Comparison of ENCODE assay signal across 8 cellular contexts in the genomic region with DNA sequence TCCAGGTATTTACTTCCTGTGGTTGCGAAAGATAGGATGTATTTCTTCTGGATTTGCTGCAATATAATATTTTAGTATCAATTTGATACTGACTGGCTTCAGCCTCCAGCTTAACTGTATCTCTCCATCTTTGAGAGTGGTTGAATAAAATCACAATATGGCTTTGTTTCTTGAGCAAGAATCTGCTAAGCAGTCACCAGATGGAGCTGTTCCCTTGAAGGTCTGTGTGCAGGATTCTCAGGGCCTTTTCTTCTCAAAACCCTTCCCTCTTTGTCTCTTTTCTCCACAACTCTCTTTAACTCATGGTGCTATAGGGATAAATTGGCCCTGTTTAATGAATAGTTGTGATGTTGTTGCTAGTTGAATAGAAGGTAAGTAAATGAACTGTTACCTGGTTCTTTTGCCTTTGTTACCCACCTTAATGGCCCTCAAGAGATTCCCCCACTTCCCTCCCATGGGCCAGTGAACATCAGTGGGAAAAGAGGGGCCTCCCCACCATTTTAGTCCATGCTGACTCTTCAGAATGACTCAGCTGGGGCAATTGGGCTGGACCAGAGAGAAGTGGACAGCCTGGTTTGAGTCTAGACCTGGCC. TPM values are rescaled to one million over a fixed set of nuclear protein-coding genes. Genes with fewer than 3 reads are reported as not detected.
A peak's percentile ranks its signal among the peaks of the same experiment; 100 is the strongest.
DNase-seq lines count a peak whose midpoint lies in the region; ATAC-seq and TF ChIP-seq lines count a peak whose summit lies in the region.

No MANE protein-coding gene starts in this region.

- H3K36me3 ChIP-seq in NT2/D1 (ENCODE audit: insufficient read depth, insufficient read length, low read length) (no peaks in the 10 kb centered on the region), colonic mucosa (no peaks in the 10 kb centered on the region)

- no peak overlapping the region for H3K9ac ChIP-seq in NT2/D1 (ENCODE audit: insufficient read length, low read depth)
- H3K9ac ChIP-seq in colonic mucosa (ENCODE audit: low read depth in 2 of 2, low read length in 2 of 2): no peak overlapping the region

- H3K27ac Mint-ChIP-seq in HFFc6: no peak overlapping the region
- H3K27ac Mint-ChIP-seq in activated T-helper 17 cell treated with anti-CD3 and anti-CD28 coated beads, Interleukin-2, amount 50 U/mL, for 72 hours: no peak overlapping the region

- no peaks in the 10 kb centered on the region for H3K9me3 Mint-ChIP-seq in HFFc6
- no peaks in the 10 kb centered on the region for H3K9me3 Mint-ChIP-seq in activated T-helper 17 cell treated with anti-CD3 and anti-CD28 coated beads, Interleukin-2, amount 50 U/mL, for 72 hours

- ATAC-seq in sciatic nerve: no peak
- no peak for ATAC-seq in activated T-helper 17 cell treated with anti-CD3 and anti-CD28 coated beads, Interleukin-2, amount 50 U/mL, for 72 hours (replicated peaks)

- no peaks in the 10 kb centered on the region for H3K36me3 Mint-ChIP-seq in HFFc6 (ENCODE audit: low read depth)
- no peaks in the 10 kb centered on the region for H3K36me3 Mint-ChIP-seq in activated T-helper 17 cell treated with anti-CD3 and anti-CD28 coated beads, Interleukin-2, amount 50 U/mL, for 72 hours (ENCODE audit: low read depth)

- H3K4me1 Mint-ChIP-seq in HFFc6 (ENCODE audit: low read depth): peaks cover 11% of the 10 kb centered on the region; the same call in 1 of the 2 replicates
- H3K4me1 Mint-ChIP-seq in activated T-helper 17 cell treated with anti-CD3 and anti-CD28 coated beads, Interleukin-2, amount 50 U/mL, for 72 hours: peaks cover 5% of the 10 kb centered on the region

- H3K9me3 ChIP-seq in NT2/D1 (ENCODE audit: insufficient read depth, low read length) (no peaks in the 10 kb centered on the region), colonic mucosa (no peaks in the 10 kb centered on the region)

- intact Hi-C loops in colonic mucosa (cut with DNase I): loop anchor here (2.0 to 5.0 kb wide), 2 partner anchors 130 to 282 kb away; no protein-coding TSS in a partner anchor
- intact Hi-C loops in sciatic nerve (cut with DNase I): no loop called here

- H3K4me3 ChIP-seq in NT2/D1 (ENCODE audit: insufficient read length, low read depth) (no peak overlapping the region), colonic mucosa (no peak overlapping the region)

- TF ChIP-seq CTCF in HFFc6 (IDR thresholded peaks at IDR 0.05) (peak; percentile 84), colonic mucosa (IDR thresholded peaks at IDR 0.05) (peak; percentile 34)

- H3K4me3 Mint-ChIP-seq in HFFc6: no peak overlapping the region
- H3K4me3 Mint-ChIP-seq in activated T-helper 17 cell treated with anti-CD3 and anti-CD28 coated beads, Interleukin-2, amount 50 U/mL, for 72 hours: no peak overlapping the region

- H3K27me3 ChIP-seq in NT2/D1 (ENCODE audit: insufficient read depth, insufficient read length) (peaks cover 21% of the 10 kb centered on the region), colonic mucosa (no peaks in the 10 kb centered on the region)

- DNase-seq in COLO829 (ENCODE audit: low spot score) (peak; percentile 71), HFFc6 (peak; percentile 62), NT2/D1 (ENCODE audit: low read depth, low spot score) (peak; percentile 63), colonic mucosa (peak; percentile 30), middle frontal gyrus (ENCODE audit: extremely low spot score, low spot score) (peak; percentile 39), NK-92 (lab: John Stamatoyannopoulos, UW; ENCODE audit: unreplicated experiment) (no peak), sciatic nerve (ENCODE audit: low spot score) (no peak)

- peaks cover 12% of the 10 kb centered on the region for H3K27me3 Mint-ChIP-seq in HFFc6 (ENCODE audit: insufficient read depth)
- H3K27me3 Mint-ChIP-seq in activated T-helper 17 cell treated with anti-CD3 and anti-CD28 coated beads, Interleukin-2, amount 50 U/mL, for 72 hours: peaks cover 6% of the 10 kb centered on the region

- no peak overlapping the region for H3K27ac ChIP-seq in colonic mucosa

- H3K4me1 ChIP-seq in NT2/D1 (ENCODE audit: insufficient read depth, insufficient read length) (peaks cover 11% of the 10 kb centered on the region), colonic mucosa (peaks cover 6% of the 10 kb centered on the region)

RNA-seq across cellular contexts. Expression of a gene that starts 34.8 kb away (rescaled TPM):
- total RNA-seq in HFFc6 (2021; fragmentation: NEBNext Ultra II Directional; extraction: Animal tissue kit (Norgen Biotek cat#: 25700)): 1 to 10 TPM; 1.6 to 5.4 (median 2.1) TPM
- total RNA-seq in colonic mucosa (1 to 10 TPM; 2.6 to 5.6 TPM), sciatic nerve (9.5 TPM)
- total RNA-seq in activated T-helper 17 cell treated with anti-CD3 and anti-CD28 coated beads, Interleukin-2, amount 50 U/mL, for 72 hours: 1 to 10 TPM in 1 of 2 donors, under 1 TPM in 1; 0.19 to 3.1 TPM

Comparison
In these comparisons a context has a peak if more than half of its experiments do, and no peak if none do; other contexts are left out.
1. DNase-seq: peak in COLO829 (single experiment), HFFc6 (single experiment), NT2/D1 (single experiment), colonic mucosa (single experiment) and middle frontal gyrus (single experiment); none in NK-92 (single experiment) and sciatic nerve (single experiment).